8 cellular contexts compared by ENCODE assay signal in genomic region chr12:72271401-72271740, GRCh38. TPM values are rescaled to one million over a fixed set of nuclear protein-coding genes. Genes with fewer than 3 reads are reported as not detected.
DNase-seq lines count a peak whose midpoint lies in the region; TF ChIP-seq lines count a peak whose summit lies in the region.

No MANE protein-coding gene starts in this region.

- peaks cover 8% of the 10 kb centered on the region; the same call in 1 of the 2 replicates for H3K4me1 ChIP-seq in ES-I3 (ENCODE audit: insufficient read depth, low read length)
- H3K4me1 ChIP-seq in esophagus muscularis mucosa = peaks cover 12 to 31% (median 29%) of the 10 kb centered on the region in 4 donors

- H3K27ac ChIP-seq in esophagus muscularis mucosa (replicated peaks in 1 of 4) = peak overlapping the region in 2 of 4 donors; percentile 52 to 57

- no peaks in the 10 kb centered on the region for H3K9me3 Mint-ChIP-seq in nephron progenitor cell
- no peaks in the 10 kb centered on the region for H3K9me3 Mint-ChIP-seq in T-helper 2 cell treated with Interferon-gamma antibody and Interleukin-4, amounts not matched to agents 5 μg/mL and 100 μg/mL, for 36 hours

- H3K9ac ChIP-seq in ES-I3 (ENCODE audit: low read depth, low read length) = peak overlapping the region; percentile 70

- peaks cover 66% of the 10 kb centered on the region for H3K27me3 Mint-ChIP-seq in nephron progenitor cell (ENCODE audit: low read depth, poor library complexity)
- peaks cover 61% of the 10 kb centered on the region for H3K27me3 Mint-ChIP-seq in T-helper 2 cell treated with Interferon-gamma antibody and Interleukin-4, amounts not matched to agents 5 μg/mL and 100 μg/mL, for 36 hours (ENCODE audit: low read depth)

- no peak for TF ChIP-seq POLR2A in esophagus muscularis mucosa (IDR thresholded peaks at IDR 0.05; ENCODE audit: low read depth)

- H3K9me3 ChIP-seq in ES-I3 (ENCODE audit: control insufficient read depth, insufficient read depth, low read length) (no peaks in the 10 kb centered on the region), esophagus muscularis mucosa (no peaks in the 10 kb centered on the region)

- no peak overlapping the region for H3K27ac Mint-ChIP-seq in nephron progenitor cell
- no peak overlapping the region for H3K27ac Mint-ChIP-seq in T-helper 2 cell treated with Interferon-gamma antibody and Interleukin-4, amounts not matched to agents 5 μg/mL and 100 μg/mL, for 36 hours

- peak overlapping the region; percentile 87 for H3K4me3 Mint-ChIP-seq in nephron progenitor cell
- no peak overlapping the region for H3K4me3 Mint-ChIP-seq in T-helper 2 cell treated with Interferon-gamma antibody and Interleukin-4, amounts not matched to agents 5 μg/mL and 100 μg/mL, for 36 hours

- H3K4me1 Mint-ChIP-seq in nephron progenitor cell = peaks cover 26% of the 10 kb centered on the region
- H3K4me1 Mint-ChIP-seq in T-helper 2 cell treated with Interferon-gamma antibody and Interleukin-4, amounts not matched to agents 5 μg/mL and 100 μg/mL, for 36 hours (ENCODE audit: low read depth) = no peaks in the 10 kb centered on the region

- no peak for TF ChIP-seq EP300 in esophagus muscularis mucosa (IDR thresholded peaks at IDR 0.05)

- TF ChIP-seq CTCF in esophagus muscularis mucosa (IDR thresholded peaks at IDR 0.05) = no peak
- TF ChIP-seq CTCF in nephron progenitor cell (IDR thresholded peaks at IDR 0.05) = no peak

- H3K27me3 ChIP-seq in esophagus muscularis mucosa = peaks cover 0 to 58% (median 23%) of the 10 kb centered on the region in 4 donors

- peak overlapping the region; percentile 57 to 71 (median 60) for H3K4me3 ChIP-seq in esophagus muscularis mucosa

- intact Hi-C loops in esophagus muscularis mucosa (cut with DNase I) = no loop called here

- H3K36me3 ChIP-seq in ES-I3 (ENCODE audit: insufficient read depth, low read length) = no peaks in the 10 kb centered on the region
- no peaks in the 10 kb centered on the region for H3K36me3 ChIP-seq in esophagus muscularis mucosa

- peak; percentile 88 for DNase-seq in NCI-H82 treated with DMSO at 0.1 percent for 48 hours (lab: John Stamatoyannopoulos, UW; ENCODE audit: unreplicated experiment)
- no peak for DNase-seq in esophagus muscularis mucosa (ENCODE audit: extremely low spot score)
- peak; percentile 74 for DNase-seq in nephron progenitor cell
- no peak for DNase-seq in T-helper 2 cell treated with Interferon-gamma antibody and Interleukin-4, amounts not matched to agents 5 μg/mL and 100 μg/mL, for 36 hours (ENCODE audit: low spot score)
- no peak for DNase-seq in NCI-H1930 (lab: John Stamatoyannopoulos, UW)
- no peak for DNase-seq in T-helper 2 cell
- no peak for DNase-seq in CD1c-positive myeloid dendritic cell (ENCODE audit: extremely low spot score)

- under 1% methylated on average over 15 of the region's 15 CpGs for WGBS in esophagus muscularis mucosa

- no peaks in the 10 kb centered on the region for H3K36me3 Mint-ChIP-seq in nephron progenitor cell (ENCODE audit: low read depth)
- no peaks in the 10 kb centered on the region for H3K36me3 Mint-ChIP-seq in T-helper 2 cell treated with Interferon-gamma antibody and Interleukin-4, amounts not matched to agents 5 μg/mL and 100 μg/mL, for 36 hours (ENCODE audit: low read depth)

RNA-seq across cellular contexts. Expression of gene TRHDE, which starts 0.8 kb away (rescaled TPM):
- total RNA-seq in esophagus muscularis mucosa = 1 to 10 TPM in 1 of 4 donors, under 1 TPM in 3; 0.33 to 1.2 (median 0.74) TPM

Comparison
In these comparisons a context has a peak if more than half of its experiments do, and no peak if none do; other contexts are left out.
1. DNase-seq: peak in NCI-H82 treated with DMSO at 0.1 percent for 48 hours (single experiment) and nephron progenitor cell (single experiment); none in esophagus muscularis mucosa (single experiment), T-helper 2 cell treated with Interferon-gamma antibody and Interleukin-4, amounts not matched to agents 5 μg/mL and 100 μg/mL, for 36 hours (single experiment), NCI-H1930 (0 of 2), T-helper 2 cell (0 of 5) and CD1c-positive myeloid dendritic cell (single experiment).